Comparison of ENCODE assay signal across 8 cellular contexts in genomic region chr13:112931028-112931934, GRCh38. TPM values are rescaled to one million over a fixed set of nuclear protein-coding genes. Genes with fewer than 3 reads are reported as not detected.
A peak's percentile ranks its signal among the peaks of the same experiment; 100 is the strongest.
DNase-seq lines count a peak whose midpoint lies in the region; ATAC-seq and TF ChIP-seq lines count a peak whose summit lies in the region.

No MANE protein-coding gene starts in this region.

- ATAC-seq in HG02870 (IDR thresholded peaks at IDR 0.05; ENCODE audit: unreplicated experiment) (peak; percentile 93), GM18519 (IDR thresholded peaks at IDR 0.05; ENCODE audit: low FRiP score, unreplicated experiment) (no peak), GM19463 (IDR thresholded peaks at IDR 0.05; ENCODE audit: unreplicated experiment) (no peak)

- TF ChIP-seq CTCF in C4-2B (conservative IDR thresholded peaks at IDR 0.05) (peak; percentile 88), mesothelial cell of epicardium (IDR thresholded peaks at IDR 0.05; ENCODE audit: unreplicated experiment) (peak; percentile 27)

- peak overlapping the region; percentile 33 for H3K4me3 Mint-ChIP-seq in mesothelial cell of epicardium

- H3K27me3 Mint-ChIP-seq in mesothelial cell of epicardium (ENCODE audit: low read depth): no peaks in the 10 kb centered on the region

- H3K27ac Mint-ChIP-seq in mesothelial cell of epicardium: peak overlapping the region; percentile 90

- peak overlapping the region; percentile 26 for H3K27ac ChIP-seq in C4-2B

- H3K9me3 Mint-ChIP-seq in mesothelial cell of epicardium: peaks cover 9% of the 10 kb centered on the region

- H3K4me1 Mint-ChIP-seq in mesothelial cell of epicardium: peaks cover 26% of the 10 kb centered on the region

- no peaks in the 10 kb centered on the region for H3K36me3 Mint-ChIP-seq in mesothelial cell of epicardium

- DNase-seq in NCI-H69 (lab: John Stamatoyannopoulos, UW) (peak; percentile 97), dermis blood vessel endothelial cell (peak; percentile 62), mesothelial cell of epicardium (ENCODE audit: low spot score in 2 of 2, unreplicated experiment in 2 of 2) (peak in 1 of 2 experiments; percentile 59), OCI-M2 (lab: John Stamatoyannopoulos, UW; ENCODE audit: unreplicated experiment) (no peak)

RNA-seq across cellular contexts. Expression of gene MCF2L, which starts 37.7 kb away (rescaled TPM):
- 7.8 and 51.4 TPM in 2 replicates for total RNA-seq in dermis blood vessel endothelial cell
- 26.9 to 36.6 TPM (median 30.9 TPM) in 3 replicates for total RNA-seq in mesothelial cell of epicardium
